ENCODE assay signal across 17 cellular contexts in the genomic region with DNA sequence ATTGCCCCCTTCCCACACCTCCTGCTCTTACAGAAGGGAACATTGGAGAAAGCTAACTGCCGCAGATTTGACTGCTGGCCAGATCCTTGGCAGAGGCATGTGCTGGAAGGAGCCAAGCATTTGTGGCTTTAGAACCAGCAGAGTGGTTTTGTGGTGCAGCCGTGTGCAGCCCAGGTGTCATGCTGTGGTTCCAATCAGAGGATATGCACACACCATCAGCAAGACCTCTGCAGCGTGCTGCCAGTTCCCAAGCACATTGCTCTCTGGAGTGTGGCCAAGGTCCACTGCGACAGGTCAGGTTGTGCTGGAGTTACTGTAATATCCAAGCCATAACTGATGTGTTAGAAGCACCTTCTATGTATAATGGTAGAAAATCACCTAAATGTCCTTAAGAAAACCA.
DNase-seq lines count a peak whose midpoint lies in the region; ATAC-seq, FAIRE-seq and TF ChIP-seq lines count a peak whose summit lies in the region.
"Had no signal": no experiment of that assay in that cellular context is flagged by ENCODE, and none has a peak within 500 bp of the region (broad histone marks: within the 10 kb centered on the region; RNA-seq: fewer than 3 reads in every experiment).

No MANE protein-coding gene starts in this region.

- H4K20me1 ChIP-seq in DND-41 (ENCODE audit: insufficient read depth, low read length): no peaks in the 10 kb centered on the region
- H4K20me1 ChIP-seq in MM.1S (ENCODE audit: insufficient read depth, low read length): no peaks in the 10 kb centered on the region
- H4K20me1 ChIP-seq in HepG2 (ENCODE audit: insufficient read depth, low read length): no peaks in the 10 kb centered on the region

- H3K27me3 ChIP-seq in DND-41 (ENCODE audit: insufficient read depth, low read length, poor library complexity) (no peaks in the 10 kb centered on the region), MM.1S (replicated peaks; ENCODE audit: insufficient read depth, low read length) (no peaks in the 10 kb centered on the region), HepG2 (ENCODE audit: control insufficient read depth in 1 of 2, insufficient read depth in 2 of 2, low read length in 2 of 2) (no peaks in the 10 kb centered on the region)
- H3K27me3 ChIP-seq: left lung had no signal

- FAIRE-seq in HepG2 (lab: Jason Lieb, UNC): no peak
- FAIRE-seq: HTR-8/SVneo had no signal

- in situ Hi-C loops in HepG2 (cut with HindIII; ENCODE audit: extremely low pct_ligation_motif_present, low pct_unique_long_range_greater_than_20kb): loop anchor here (25.0 kb wide), 1 partner anchor 1929 kb away; no protein-coding TSS in a partner anchor

- no CpG with 5 or more reads among the region's 4 CpGs for WGBS in HepG2 (ENCODE audit: low lambda C conversion rate)
- 42 to 43% methylated on average over 4 of the region's 4 CpGs for WGBS in lower leg skin, 2 donors

- no peak overlapping the region for H2AFZ ChIP-seq in DND-41 (ENCODE audit: low read depth, low read length)
- H2AFZ ChIP-seq in MM.1S (ENCODE audit: low read length): peak overlapping the region; percentile 8; the same call in 1 of the 2 replicates
- H2AFZ ChIP-seq in HepG2 (ENCODE audit: low read length): no peak overlapping the region

- peak overlapping the region; percentile 4; the same call in 1 of the 2 replicates for H3K9ac ChIP-seq in DND-41 (ENCODE audit: low read depth, low read length)
- peak overlapping the region; percentile 1; the same call in 1 of the 2 replicates for H3K9ac ChIP-seq in MM.1S (ENCODE audit: low read length)
- H3K9ac ChIP-seq in HepG2 (ENCODE audit: insufficient read depth, low read depth, low read length): no peak overlapping the region

- no peaks in the 10 kb centered on the region for H3K79me2 ChIP-seq in DND-41 (ENCODE audit: insufficient read depth, low read length)
- H3K79me2 ChIP-seq in MM.1S (ENCODE audit: low read length): no peaks in the 10 kb centered on the region
- H3K79me2 ChIP-seq in HepG2 (ENCODE audit: insufficient read depth, low read length): no peaks in the 10 kb centered on the region

- no peaks in the 10 kb centered on the region for H3K36me3 ChIP-seq in DND-41 (ENCODE audit: insufficient read depth, low read length)
- H3K36me3 ChIP-seq in MM.1S (replicated peaks; ENCODE audit: insufficient read depth, low read length): no peaks in the 10 kb centered on the region
- no peaks in the 10 kb centered on the region for H3K36me3 ChIP-seq in HepG2 (replicated peaks in 1 of 2; ENCODE audit: control insufficient read depth in 1 of 2, insufficient read depth in 2 of 2, low read length in 2 of 2)
- H3K36me3 ChIP-seq: left lung had no signal

- peak overlapping the region; percentile 56 for H3K27ac ChIP-seq in DND-41 (ENCODE audit: low read length)
- H3K27ac ChIP-seq in MM.1S (ENCODE audit: low read length): peak overlapping the region; percentile 36; the same call in 1 of the 2 replicates
- no peak overlapping the region for H3K27ac ChIP-seq in HepG2 (ENCODE audit: extremely low read length, insufficient read depth, low read length)
- H3K27ac ChIP-seq: left lung, skin epidermis had no signal

- H3K4me3 ChIP-seq in DND-41 (ENCODE audit: low read depth in 1 of 2, low read length in 2 of 2): peak overlapping the region in 1 of 2 experiments; percentile 27; a peak in 2 of 4 replicates
- no peak overlapping the region for H3K4me3 ChIP-seq in MM.1S (ENCODE audit: low read length)
- no peak overlapping the region for H3K4me3 ChIP-seq in HepG2 (replicated peaks in 1 of 3; ENCODE audit: insufficient read depth in 1 of 3, low read depth in 2 of 3, low read length in 3 of 3)
- H3K4me3 ChIP-seq in lower leg skin (ENCODE audit: low read depth, poor library complexity, severe bottlenecking): no peak overlapping the region
- H3K4me3 ChIP-seq: left lung, skin epidermis had no signal

- ATAC-seq in DND-41 (ENCODE audit: insufficient read depth, low read depth) (peak; percentile 96), HepG2 (peak; percentile 24; the same call in 1 of the 3 replicates)
- ATAC-seq: left lung had no signal

- POLR2A ChIA-PET in HepG2 (lab: Yijun Ruan, JAX): no interaction called here

- H3K4me1 ChIP-seq in DND-41 (ENCODE audit: insufficient read depth, low read length) (peaks cover 34% of the 10 kb centered on the region), MM.1S (ENCODE audit: low read length) (peaks cover 50% of the 10 kb centered on the region), HepG2 (ENCODE audit: insufficient read depth, low read length) (no peaks in the 10 kb centered on the region)
- H3K4me1 ChIP-seq: left lung had no signal

- peaks cover 22% of the 10 kb centered on the region for H3F3A ChIP-seq in MM.1S (ENCODE audit: insufficient read depth, low read length)

- TF ChIP-seq POLR2A in HepG2 (IDR thresholded peaks at IDR 0.05; ENCODE audit: insufficient read depth in 1 of 2, low read depth in 2 of 2, low read length in 2 of 2) (no peak), lower leg skin (IDR thresholded peaks at IDR 0.05) (no peak)

- no TSS peak for BruUV-seq in HepG2 (replicated peaks; lab: Mats Ljungman, UMichigan)

- TF ChIP-seq EP300 in HepG2 (IDR thresholded peaks at IDR 0.05; ENCODE audit: low read depth in 2 of 2, low read length in 2 of 2) (no peak), HepG2 (CRISPR knock-in tag; IDR thresholded peaks at IDR 0.05; ENCODE audit: borderline replicate concordance) (no peak)

- TF ChIP-seq RAD21 in HepG2 (CRISPR knock-in tag; IDR thresholded peaks at IDR 0.05): no peak

- CTCF ChIA-PET in HepG2 (lab: Yijun Ruan, JAX; ENCODE audit: low intra/inter-chr PET ratio, low total read pairs): no interaction called here

- intact Hi-C loops in HepG2 (cut with micrococcal nuclease; ENCODE audit: unreplicated experiment) (loop anchor here (2.0 kb wide), 1 partner anchor 295 kb away; no protein-coding TSS in a partner anchor), lower leg skin (cut with DNase I; ENCODE audit: low total_unique reads) (no loop called here)

- peak overlapping the region; percentile 57 for H3K4me2 ChIP-seq in DND-41 (ENCODE audit: insufficient read depth, low read length)
- H3K4me2 ChIP-seq in MM.1S (ENCODE audit: low read depth, low read length): peak overlapping the region; percentile 48; the same call in 1 of the 2 replicates
- H3K4me2 ChIP-seq in HepG2 (ENCODE audit: low read depth, low read length): no peak overlapping the region

- DNase-seq in DND-41 (peak; percentile 82), MM.1S (peak; percentile 94), amniotic epithelial cell (ENCODE audit: low read depth) (peak; percentile 33), HepG2 (ENCODE audit: low spot score) (no peak), HuH-7 (ENCODE audit: low spot score) (no peak), lower leg skin (ENCODE audit: low spot score in 2 of 2) (no peak), MV-4-11 (lab: John Stamatoyannopoulos, UW) (no peak), putamen (ENCODE audit: low spot score) (no peak)
- DNase-seq: activated CD8-positive, alpha-beta memory T cell treated with anti-CD3 and anti-CD28 coated beads for 24 hours; cerebellar nuclear complex; left lung; NCI-H2081 treated with DMSO at 0.1 percent for 48 hours; NCI-H526 treated with DMSO at 0.1 percent for 48 hours; stimulated activated CD4-positive, alpha-beta T cell treated with anti-CD3 and anti-CD28 coated beads, Interleukin-4, amount 100 ng/mL, for 4 hours; stimulated activated CD8-positive, alpha-beta memory T cell treated with anti-CD3 and anti-CD28 coated beads, Interleukin-4, amount 100 ng/mL, for 48 hours had no signal

- TF ChIP-seq CTCF in DND-41 (IDR thresholded peaks at IDR 0.05; ENCODE audit: borderline replicate concordance, extremely low read depth, low read length, poor library complexity, severe bottlenecking) (no peak), MM.1S (IDR thresholded peaks at IDR 0.05; ENCODE audit: low read length) (no peak), HepG2 (CRISPR knock-in tag; IDR thresholded peaks at IDR 0.05) (no peak), lower leg skin (IDR thresholded peaks at IDR 0.05) (no peak)

- no peaks in the 10 kb centered on the region for H3K9me3 ChIP-seq in DND-41 (ENCODE audit: insufficient read depth, low read length, severe bottlenecking)
- H3K9me3 ChIP-seq in MM.1S (replicated peaks; ENCODE audit: insufficient read depth, low read length): no peaks in the 10 kb centered on the region
- H3K9me3 ChIP-seq in HepG2 (ENCODE audit: low read length): no peaks in the 10 kb centered on the region
- H3K9me3 ChIP-seq: left lung had no signal

- no peaks in the 10 kb centered on the region for H3K9me2 ChIP-seq in MM.1S (replicated peaks; ENCODE audit: insufficient read depth, low read length)

TF ChIP-seq in HepG2, 621 proteins besides CTCF, POLR2A, EP300 and RAD21:
- TF ChIP-seq AHR (CRISPR knock-in tag; IDR thresholded peaks at IDR 0.05) (no peak), ZSCAN20 (CRISPR knock-in tag; IDR thresholded peaks at IDR 0.05; ENCODE audit: borderline replicate concordance) (no peak), SP5 (CRISPR knock-in tag; IDR thresholded peaks at IDR 0.05; ENCODE audit: borderline replicate concordance, low read depth) (no peak), ZNF296 (CRISPR knock-in tag; conservative IDR thresholded peaks at IDR 0.05) (no peak), DR1 (CRISPR knock-in tag; IDR thresholded peaks at IDR 0.05) (no peak), AKAP8 (CRISPR knock-in tag; IDR thresholded peaks at IDR 0.05) (no peak)
- TF ChIP-seq, protein P1, sequence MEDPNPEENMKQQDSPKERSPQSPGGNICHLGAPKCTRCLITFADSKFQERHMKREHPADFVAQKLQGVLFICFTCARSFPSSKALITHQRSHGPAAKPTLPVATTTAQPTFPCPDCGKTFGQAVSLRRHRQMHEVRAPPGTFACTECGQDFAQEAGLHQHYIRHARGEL (CRISPR knock-in tag; IDR thresholded peaks at IDR 0.05): no peak

Comparison
In these comparisons a context has a peak if more than half of its experiments do, and no peak if none do; other contexts are left out.
1. DNase-seq: peak in DND-41 (single experiment), MM.1S (single experiment) and amniotic epithelial cell (single experiment); none in HepG2 (single experiment), HuH-7 (single experiment), lower leg skin (0 of 2), MV-4-11 (single experiment) and putamen (single experiment).